In genomic region chr2:235594041-235594440, GRCh38 we compare ENCODE assay signal across 9 cellular contexts.
DNase-seq lines count a peak whose midpoint lies in the region; FAIRE-seq and TF ChIP-seq lines count a peak whose summit lies in the region.
"Had no signal": no experiment of that assay in that cellular context is flagged by ENCODE, and none has a peak within 500 bp of the region (broad histone marks: within the 10 kb centered on the region; RNA-seq: fewer than 3 reads in every experiment).

No MANE protein-coding gene starts in this region.

- TF ChIP-seq CTCF in AG04450 (IDR thresholded peaks at IDR 0.05; ENCODE audit: low read depth, low read length) (peak; percentile 72), right atrium auricular region (IDR thresholded peaks at IDR 0.05) (peak; percentile 59 to 82)

- FAIRE-seq in H54 (lab: Jason Lieb, UNC): peak; percentile 20

- peak; percentile 73 for DNase-seq in AG04450 (ENCODE audit: low read depth, low spot score)
- DNase-seq in H54 (ENCODE audit: insufficient read length, low spot score): peak; percentile 42
- peak; percentile 88 for DNase-seq in NCI-H2227 treated with DMSO at 0.1 percent for 48 hours (lab: John Stamatoyannopoulos, UW)
- DNase-seq in amniotic epithelial cell (ENCODE audit: low read depth): peak; percentile 81
- DNase-seq in right atrium auricular region (ENCODE audit: low spot score): no peak
- peak; percentile 77 for DNase-seq in stromal cell of bone marrow (ENCODE audit: low read depth)
- DNase-seq in activated CD4-positive, alpha-beta T cell treated with anti-CD3 and anti-CD28 coated beads, Interleukin-2, amount 10 ng/mL, durations not matched to agents 24 days and 14 days: no peak
- no peak for DNase-seq in activated naive CD4-positive, alpha-beta T cell treated with anti-CD3 and anti-CD28 coated beads, Interleukin-2, amount 10 ng/mL, durations not matched to agents 7 days and 5 days

- H3K27ac Mint-ChIP-seq in activated CD4-positive, alpha-beta T cell treated with anti-CD3 and anti-CD28 coated beads, Interleukin-2, amount 10 ng/mL, durations not matched to agents 24 days and 14 days: no peak overlapping the region
- H3K27ac Mint-ChIP-seq in activated naive CD4-positive, alpha-beta T cell treated with anti-CD3 and anti-CD28 coated beads, Interleukin-2, amount 10 ng/mL, durations not matched to agents 7 days and 5 days: no peak overlapping the region
- H3K27ac Mint-ChIP-seq: activated naive CD4-positive, alpha-beta T cell treated with anti-CD3 and anti-CD28 coated beads, Interleukin-2, amount 50 U/mL, for 24 hours had no signal

- H3K36me3 Mint-ChIP-seq in activated CD4-positive, alpha-beta T cell treated with anti-CD3 and anti-CD28 coated beads, Interleukin-2, amount 10 ng/mL, durations not matched to agents 24 days and 14 days (ENCODE audit: low read depth): no peaks in the 10 kb centered on the region
- H3K36me3 Mint-ChIP-seq in activated naive CD4-positive, alpha-beta T cell treated with anti-CD3 and anti-CD28 coated beads, Interleukin-2, amount 10 ng/mL, durations not matched to agents 7 days and 5 days: no peaks in the 10 kb centered on the region
- H3K36me3 Mint-ChIP-seq: activated naive CD4-positive, alpha-beta T cell treated with anti-CD3 and anti-CD28 coated beads, Interleukin-2, amount 50 U/mL, for 24 hours had no signal

- no peaks in the 10 kb centered on the region for H3K9me3 Mint-ChIP-seq in activated CD4-positive, alpha-beta T cell treated with anti-CD3 and anti-CD28 coated beads, Interleukin-2, amount 10 ng/mL, durations not matched to agents 24 days and 14 days
- no peaks in the 10 kb centered on the region for H3K9me3 Mint-ChIP-seq in activated naive CD4-positive, alpha-beta T cell treated with anti-CD3 and anti-CD28 coated beads, Interleukin-2, amount 10 ng/mL, durations not matched to agents 7 days and 5 days
- H3K9me3 Mint-ChIP-seq: activated naive CD4-positive, alpha-beta T cell treated with anti-CD3 and anti-CD28 coated beads, Interleukin-2, amount 50 U/mL, for 24 hours had no signal

- CTCF ChIA-PET in AG04450 (lab: Charles Lee): interaction anchor here (0.5 to 8.2 kb wide), 58 partner anchors 9 to 1510 kb away, joined by 3 to 375 read pairs (median 4); no protein-coding TSS in a partner anchor
- CTCF ChIA-PET in activated naive CD4-positive, alpha-beta T cell treated with anti-CD3 and anti-CD28 coated beads, Interleukin-2, amount 10 ng/mL, durations not matched to agents 7 days and 5 days (lab: Charles Lee): interaction anchor here (0.6 to 4.7 kb wide), 9 partner anchors 153 to 1046 kb away, joined by 3 to 60 read pairs (median 3); no protein-coding TSS in a partner anchor

- H3K4me3 ChIP-seq in AG04450 (ENCODE audit: low read depth, low read length): no peak overlapping the region
- no peak overlapping the region for H3K4me3 ChIP-seq in right atrium auricular region

- no peaks in the 10 kb centered on the region for H3K4me1 Mint-ChIP-seq in activated CD4-positive, alpha-beta T cell treated with anti-CD3 and anti-CD28 coated beads, Interleukin-2, amount 10 ng/mL, durations not matched to agents 24 days and 14 days
- H3K4me1 Mint-ChIP-seq in activated naive CD4-positive, alpha-beta T cell treated with anti-CD3 and anti-CD28 coated beads, Interleukin-2, amount 10 ng/mL, durations not matched to agents 7 days and 5 days: no peaks in the 10 kb centered on the region
- H3K4me1 Mint-ChIP-seq: activated naive CD4-positive, alpha-beta T cell treated with anti-CD3 and anti-CD28 coated beads, Interleukin-2, amount 50 U/mL, for 24 hours had no signal

- H3K4me1 ChIP-seq in right atrium auricular region: peaks cover 0 to 5% of the 10 kb centered on the region in 2 donors

- H3K4me3 Mint-ChIP-seq in activated CD4-positive, alpha-beta T cell treated with anti-CD3 and anti-CD28 coated beads, Interleukin-2, amount 10 ng/mL, durations not matched to agents 24 days and 14 days: no peak overlapping the region
- no peak overlapping the region for H3K4me3 Mint-ChIP-seq in activated naive CD4-positive, alpha-beta T cell treated with anti-CD3 and anti-CD28 coated beads, Interleukin-2, amount 10 ng/mL, durations not matched to agents 7 days and 5 days
- H3K4me3 Mint-ChIP-seq: activated naive CD4-positive, alpha-beta T cell treated with anti-CD3 and anti-CD28 coated beads, Interleukin-2, amount 50 U/mL, for 24 hours had no signal

- H3K36me3 ChIP-seq in right atrium auricular region: no peaks in the 10 kb centered on the region

- peaks cover 5% of the 10 kb centered on the region; the same call in 1 of the 2 replicates for H3K9me3 ChIP-seq in AG04450 (ENCODE audit: control insufficient read depth, insufficient read depth, low read length)
- no peaks in the 10 kb centered on the region for H3K9me3 ChIP-seq in right atrium auricular region

- no peak overlapping the region for H3K27ac ChIP-seq in AG04450 (ENCODE audit: low read depth, low read length)
- H3K27ac ChIP-seq in right atrium auricular region: no peak overlapping the region

- no peaks in the 10 kb centered on the region for H3K27me3 Mint-ChIP-seq in activated CD4-positive, alpha-beta T cell treated with anti-CD3 and anti-CD28 coated beads, Interleukin-2, amount 10 ng/mL, durations not matched to agents 24 days and 14 days
- H3K27me3 Mint-ChIP-seq in activated naive CD4-positive, alpha-beta T cell treated with anti-CD3 and anti-CD28 coated beads, Interleukin-2, amount 10 ng/mL, durations not matched to agents 7 days and 5 days: peaks cover 6% of the 10 kb centered on the region

- POLR2A ChIA-PET in AG04450 (lab: Yijun Ruan, JAX): interaction anchor here (0.7 to 0.8 kb wide), 3 partner anchors 90 to 477 kb away, joined by 3 to 4 read pairs (median 4); no protein-coding TSS in a partner anchor

- H3K27me3 ChIP-seq in AG04450 (ENCODE audit: control insufficient read depth, insufficient read depth, low read length) (no peaks in the 10 kb centered on the region), right atrium auricular region (no peaks in the 10 kb centered on the region)

- TF ChIP-seq POLR2A in H54 (IDR thresholded peaks at IDR 0.05; ENCODE audit: low read depth, low read length): no peak

- intact Hi-C loops in activated CD4-positive, alpha-beta T cell treated with anti-CD3 and anti-CD28 coated beads, Interleukin-2, amount 10 ng/mL, durations not matched to agents 24 days and 14 days (cut with micrococcal nuclease): loop anchor here (5.0 kb wide), 1 partner anchor 1042 kb away; no protein-coding TSS in a partner anchor

Comparison
In these comparisons a context has a peak if more than half of its experiments do, and no peak if none do; other contexts are left out.
1. DNase-seq: peak in AG04450 (single experiment), H54 (single experiment), NCI-H2227 treated with DMSO at 0.1 percent for 48 hours (single experiment), amniotic epithelial cell (single experiment) and stromal cell of bone marrow (single experiment); none in right atrium auricular region (single experiment), activated CD4-positive, alpha-beta T cell treated with anti-CD3 and anti-CD28 coated beads, Interleukin-2, amount 10 ng/mL, durations not matched to agents 24 days and 14 days (single experiment) and activated naive CD4-positive, alpha-beta T cell treated with anti-CD3 and anti-CD28 coated beads, Interleukin-2, amount 10 ng/mL, durations not matched to agents 7 days and 5 days (single experiment).